Comparison of ENCODE assay signal across 10 cellular contexts in genomic region chr4:73869130-73870055, GRCh38. TPM values are rescaled to one million over a fixed set of nuclear protein-coding genes. Genes with fewer than 3 reads are reported as not detected.
DNase-seq lines count a peak whose midpoint lies in the region; ATAC-seq and TF ChIP-seq lines count a peak whose summit lies in the region.
"Had no signal": no experiment of that assay in that cellular context is flagged by ENCODE, and none has a peak within 500 bp of the region (broad histone marks: within the 10 kb centered on the region; RNA-seq: fewer than 3 reads in every experiment).

TSS of gene CXCL1 (plus strand) at chr4:73869393. CDS start at chr4:73869471, 78 bp downstream.

- WGBS in ovary, 3 donors: 9 to 13% (median 10%) methylated on average over 44 to 61 of the region's 61 CpGs

- intact Hi-C loops in ovary (cut with DNase I): no loop called here

- POLR2A ChIA-PET in GM10248 (lab: Yijun Ruan, JAX): no interaction called here

- CTCF ChIA-PET in GM10248 (lab: Yijun Ruan, JAX): interaction anchor here (0.8 to 1.2 kb wide), 2 partner anchors 10 to 44 kb away, joined by 3 read pairs; no protein-coding TSS in a partner anchor

- H3K9ac ChIP-seq in SK-N-MC (ENCODE audit: insufficient read length): no peak within 1 kb of the TSS

- TF ChIP-seq EP300 in ovary (IDR thresholded peaks at IDR 0.05): no peak

- H3K27me3 ChIP-seq in ovary: no peaks in the 10 kb centered on the region

- ATAC-seq in GM19395 (IDR thresholded peaks at IDR 0.05; ENCODE audit: unreplicated experiment) (peak; percentile 51), HG03460 (IDR thresholded peaks at IDR 0.05; ENCODE audit: unreplicated experiment) (no peak)

- no peak within 1 kb of the TSS for H3K27ac ChIP-seq in SK-N-MC
- no peak within 1 kb of the TSS for H3K27ac ChIP-seq in ovary

- H3K36me3 ChIP-seq in SK-N-MC (ENCODE audit: insufficient read depth, low read length): no peaks in the 10 kb centered on the region
- no peaks in the 10 kb centered on the region for H3K36me3 ChIP-seq in ovary

- peaks cover 4% of the 10 kb centered on the region for H3K4me1 ChIP-seq in ovary (ENCODE audit: insufficient read depth)

- no peak for TF ChIP-seq CTCF in ovary (IDR thresholded peaks at IDR 0.05)
- TF ChIP-seq CTCF in GM10248 (IDR thresholded peaks at IDR 0.05; ENCODE audit: control extremely low read depth, extremely low read depth, low read depth, missing control alignments): no peak

- DNase-seq in SK-N-MC (ENCODE audit: low read depth, low spot score): no peak
- DNase-seq in glomerular visceral epithelial cell (ENCODE audit: extremely low spot score): peak; percentile 87
- DNase-seq in ovary: peak in 3 of 5 donors; percentile 18 to 42 (median 28)
- DNase-seq in GM10248 (ENCODE audit: extremely low spot score): no peak
- no peak for DNase-seq in T-helper 9 cell
- no peak for DNase-seq in activated CD8-positive, alpha-beta memory T cell treated with anti-CD3 and anti-CD28 coated beads, Interleukin-2, amount 50 U/mL, for 48 hours
- DNase-seq: naive B cell had no signal

- H3K9me3 ChIP-seq in SK-N-MC (ENCODE audit: low read depth, low read length) (no peaks in the 10 kb centered on the region), ovary (no peaks in the 10 kb centered on the region)

- H3K4me3 ChIP-seq in SK-N-MC (peak within 1 kb of the TSS; percentile 72), ovary (peak within 1 kb of the TSS; percentile 43)

- TF ChIP-seq POLR2A in ovary (IDR thresholded peaks at IDR 0.05): no peak

RNA-seq across cellular contexts. Expression of gene CXCL1, which starts in this region (rescaled TPM):
- 10 to 100 TPM in 1 of 7 donors, 1 to 10 TPM in 4, under 1 TPM in 2; 0.40 to 28.5 (median 1.5) TPM for total RNA-seq in ovary
- 1 to 10 TPM; 1.4 to 8.2 TPM for polyA plus RNA-seq in ovary
- total RNA-seq: HT1080 had no signal

Comparison
In these comparisons a context has a peak if more than half of its experiments do, and no peak if none do; other contexts are left out.
1. DNase-seq: peak in glomerular visceral epithelial cell (single experiment) and ovary (3 of 5); none in SK-N-MC (single experiment), GM10248 (single experiment), T-helper 9 cell (single experiment) and activated CD8-positive, alpha-beta memory T cell treated with anti-CD3 and anti-CD28 coated beads, Interleukin-2, amount 50 U/mL, for 48 hours (single experiment).